ENCODE assay signal across 15 cellular contexts in the genomic region with DNA sequence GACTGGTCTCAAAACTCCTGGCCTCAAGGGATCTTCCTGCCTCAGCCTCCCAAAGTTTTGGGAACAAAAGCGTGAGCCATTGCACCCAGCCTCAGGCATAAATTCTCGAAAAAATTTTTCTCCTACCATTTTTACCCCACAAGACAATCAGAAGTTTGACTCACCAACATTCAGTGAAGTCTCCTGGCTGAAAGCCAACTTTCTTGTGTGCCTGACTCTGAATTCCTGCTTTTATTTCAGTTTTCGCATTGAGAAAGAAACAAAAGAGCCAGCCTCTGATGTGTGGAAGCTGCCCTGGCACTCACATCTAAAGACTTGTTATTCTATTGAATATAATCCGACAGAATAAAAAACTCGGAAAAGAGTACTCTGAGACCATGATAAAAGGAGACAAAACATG.
DNase-seq lines count a peak whose midpoint lies in the region; ATAC-seq, FAIRE-seq and TF ChIP-seq lines count a peak whose summit lies in the region.
"Had no signal": no experiment of that assay in that cellular context is flagged by ENCODE, and none has a peak within 500 bp of the region (broad histone marks: within the 10 kb centered on the region; RNA-seq: fewer than 3 reads in every experiment).

No MANE protein-coding gene starts in this region.

- no peaks in the 10 kb centered on the region for H3K9me1 ChIP-seq in IMR-90 (ENCODE audit: insufficient read depth, low read length)

- no peak for FAIRE-seq in astrocyte (lab: Jason Lieb, UNC)
- FAIRE-seq: GM18507 had no signal

- H3K4me1 Mint-ChIP-seq in astrocyte (ENCODE audit: low read depth, unreplicated experiment) (peaks cover 16% of the 10 kb centered on the region), Caco-2 (ENCODE audit: low read depth, unreplicated experiment) (no peaks in the 10 kb centered on the region)
- H3K4me1 Mint-ChIP-seq: central memory CD8-positive, alpha-beta T cell had no signal

- H3K18ac ChIP-seq in IMR-90 (ENCODE audit: low read depth, low read length): no peak overlapping the region

- H2BK5ac ChIP-seq in IMR-90 (ENCODE audit: low read depth, low read length, poor library complexity, severe bottlenecking): no peak overlapping the region

- no peak for TF ChIP-seq RAD21 in IMR-90 (IDR thresholded peaks at IDR 0.05; ENCODE audit: low read length)

- no peak overlapping the region for H4K8ac ChIP-seq in IMR-90 (ENCODE audit: low read depth in 2 of 2, low read length in 2 of 2)

- no peaks in the 10 kb centered on the region for H3K9me3 ChIP-seq in IMR-90 (ENCODE audit: control insufficient read depth, insufficient read depth, low read length)
- H3K9me3 ChIP-seq in astrocyte (ENCODE audit: insufficient read depth, low read depth, low read length): no peaks in the 10 kb centered on the region
- H3K9me3 ChIP-seq in Caco-2: no peaks in the 10 kb centered on the region
- H3K9me3 ChIP-seq: mucosa of descending colon had no signal

- TF ChIP-seq POLR2A in IMR-90 (IDR thresholded peaks at IDR 0.05; ENCODE audit: low read depth, low read length): no peak

- H2BK15ac ChIP-seq in IMR-90 (ENCODE audit: low read depth, low read length): no peak overlapping the region

- H3K56ac ChIP-seq in IMR-90 (ENCODE audit: extremely low read depth, insufficient read depth, low read length): no peak overlapping the region

- intact Hi-C loops in IMR-90 (cut with micrococcal nuclease) (no loop called here), Caco-2 (cut with micrococcal nuclease; ENCODE audit: unreplicated experiment) (no loop called here)

- no peak overlapping the region for H2AFZ ChIP-seq in IMR-90 (replicated peaks; ENCODE audit: low read length, poor library complexity)
- no peak overlapping the region for H2AFZ ChIP-seq in astrocyte (ENCODE audit: low read depth, low read length)

- dilution Hi-C loops in IMR-90 (cut with HindIII; ENCODE audit: low sequenced_read_pairs, unreplicated experiment): no loop called here

- H3K4me3 ChIP-seq in IMR-90 (ENCODE audit: insufficient read depth, low read depth, low read length) (no peak overlapping the region), astrocyte (ENCODE audit: insufficient read depth, low read depth, low read length) (no peak overlapping the region), retinal pigment epithelial cell (ENCODE audit: low read length) (no peak overlapping the region), Caco-2 (ENCODE audit: low read depth, low read length) (no peak overlapping the region)
- H3K4me3 ChIP-seq: mucosa of descending colon had no signal

- H3K4me3 Mint-ChIP-seq in astrocyte (ENCODE audit: unreplicated experiment) (no peak overlapping the region), Caco-2 (ENCODE audit: unreplicated experiment) (no peak overlapping the region)
- H3K4me3 Mint-ChIP-seq: central memory CD8-positive, alpha-beta T cell had no signal

- H3K4me2 ChIP-seq in IMR-90 (ENCODE audit: low read depth, low read length) (no peak overlapping the region), astrocyte (ENCODE audit: low read length) (peak overlapping the region; percentile 41)

- H4K5ac ChIP-seq in IMR-90 (ENCODE audit: low read depth, low read length): no peak overlapping the region

- H2AK9ac ChIP-seq in IMR-90 (replicated peaks; ENCODE audit: low read depth, low read length, poor library complexity): no peak overlapping the region

- H3K36me3 Mint-ChIP-seq in astrocyte (ENCODE audit: low read depth, unreplicated experiment) (no peaks in the 10 kb centered on the region), Caco-2 (ENCODE audit: insufficient read depth, unreplicated experiment) (no peaks in the 10 kb centered on the region)

- H2BK120ac ChIP-seq in IMR-90 (ENCODE audit: low read depth, low read length): no peak overlapping the region

- WGBS in IMR-90 (ENCODE audit: extremely low coverage in 2 of 2, insufficient read length in 1 of 2), 2 experiments: no CpG with 5 or more reads among the region's 5 CpGs

- BruUV-seq in IMR-90 (replicated peaks; lab: Mats Ljungman, UMichigan) (no TSS peak), Caco-2 (replicated peaks; lab: Mats Ljungman, UMichigan) (no TSS peak)

- no peak overlapping the region for H3K27ac ChIP-seq in IMR-90 (ENCODE audit: insufficient read depth, low read length)
- H3K27ac ChIP-seq in astrocyte (ENCODE audit: low read depth, low read length): no peak overlapping the region

- no peak for TF ChIP-seq CTCF in IMR-90 (conservative IDR thresholded peaks at IDR 0.05; ENCODE audit: low read depth, low read length)
- TF ChIP-seq CTCF in astrocyte (IDR thresholded peaks at IDR 0.05; ENCODE audit: insufficient read depth, low read depth, low read length): no peak
- TF ChIP-seq CTCF in retinal pigment epithelial cell (conservative IDR thresholded peaks at IDR 0.05; ENCODE audit: low read depth, low read length): no peak
- no peak for TF ChIP-seq CTCF in Caco-2 (IDR thresholded peaks at IDR 0.05; ENCODE audit: insufficient read depth in 1 of 2, low read depth in 1 of 2, low read length in 1 of 2, severe bottlenecking in 1 of 2, unreplicated experiment in 1 of 2)

- H3K36me3 ChIP-seq in IMR-90 (ENCODE audit: control insufficient read depth, insufficient read depth, low read length) (no peaks in the 10 kb centered on the region), astrocyte (ENCODE audit: insufficient read depth, low read length) (no peaks in the 10 kb centered on the region), Caco-2 (ENCODE audit: control insufficient read depth, insufficient read depth, low read length) (no peaks in the 10 kb centered on the region)

- H3K9me3 Mint-ChIP-seq in astrocyte (ENCODE audit: unreplicated experiment) (peaks cover 4% of the 10 kb centered on the region), Caco-2 (ENCODE audit: unreplicated experiment) (no peaks in the 10 kb centered on the region)

- H3K9ac ChIP-seq in IMR-90 (ENCODE audit: low read depth, low read length) (no peak overlapping the region), astrocyte (ENCODE audit: low read length) (no peak overlapping the region)

- POLR2A ChIA-PET in IMR-90 (lab: Charles Lee; ENCODE audit: unreplicated experiment) (no interaction called here), Caco-2 (lab: Charles Lee) (no interaction called here)

- no peak overlapping the region for H3K14ac ChIP-seq in IMR-90 (replicated peaks; ENCODE audit: low read depth, low read length)

- no peak overlapping the region for H3K4ac ChIP-seq in IMR-90 (ENCODE audit: low read depth, low read length)

- H3K4me1 ChIP-seq in IMR-90 (ENCODE audit: control insufficient read depth, insufficient read depth, low read length): no peaks in the 10 kb centered on the region
- H3K4me1 ChIP-seq in astrocyte (ENCODE audit: insufficient read depth, low read length): no peaks in the 10 kb centered on the region
- H3K4me1 ChIP-seq in Caco-2: 0 out of 2 replicates have a peak, but pooled peaks cover 4% of the 10 kb centered on the region

- H2AK5ac ChIP-seq in IMR-90 (ENCODE audit: low read depth, low read length): no peak overlapping the region

- CTCF ChIA-PET in IMR-90 (lab: Yijun Ruan, JAX): no interaction called here
- CTCF ChIA-PET in Caco-2 (lab: Charles Lee): no interaction called here

- H3K79me2 ChIP-seq in astrocyte (ENCODE audit: insufficient read depth, low read length): no peaks in the 10 kb centered on the region

- H3K27me3 Mint-ChIP-seq in astrocyte (ENCODE audit: low read depth, unreplicated experiment) (no peaks in the 10 kb centered on the region), Caco-2 (ENCODE audit: insufficient read depth, unreplicated experiment) (no peaks in the 10 kb centered on the region)
- H3K27me3 Mint-ChIP-seq: central memory CD8-positive, alpha-beta T cell had no signal

- ATAC-seq in IMR-90 (ENCODE audit: low read depth) (no peak), GM21723 (IDR thresholded peaks at IDR 0.05; ENCODE audit: unreplicated experiment) (no peak)
- ATAC-seq: mucosa of descending colon had no signal

- peaks cover 8 to 9% of the 10 kb centered on the region in 2 experiments; a peak in 1 of 4 replicates for H3K79me1 ChIP-seq in IMR-90 (ENCODE audit: low read depth in 1 of 2, low read length in 2 of 2)

- H2BK20ac ChIP-seq in IMR-90 (ENCODE audit: low read depth, low read length): no peak overlapping the region

- peak; percentile 73 for DNase-seq in IMR-90
- peak; percentile 69 for DNase-seq in astrocyte (ENCODE audit: low read depth)
- DNase-seq in globus pallidus (ENCODE audit: low spot score): peak; percentile 66
- peak; percentile 14 for DNase-seq in retinal pigment epithelial cell (ENCODE audit: low read depth)
- DNase-seq in Caco-2: no peak
- no peak for DNase-seq in NCI-H526 (lab: John Stamatoyannopoulos, UW)
- no peak for DNase-seq in NCI-H510A (lab: John Stamatoyannopoulos, UW)
- DNase-seq: activated CD4-positive, CD25-positive, alpha-beta regulatory T cell; DMS79; mucosa of descending colon; NCI-H2171 treated with DMSO at 0.1 percent for 48 hours; Right ventricle myocardium superior had no signal

- H4K91ac ChIP-seq in IMR-90 (ENCODE audit: insufficient read depth, low read depth, low read length): no peak overlapping the region

- H4K20me1 ChIP-seq in IMR-90 (ENCODE audit: insufficient read depth, low read length) (no peaks in the 10 kb centered on the region), astrocyte (ENCODE audit: insufficient read depth, low read length) (no peaks in the 10 kb centered on the region)

- H3K27me3 ChIP-seq in IMR-90 (ENCODE audit: control insufficient read depth, insufficient read depth, low read length): no peaks in the 10 kb centered on the region
- H3K27me3 ChIP-seq in astrocyte (ENCODE audit: insufficient read depth, low read length): no peaks in the 10 kb centered on the region
- no peaks in the 10 kb centered on the region; the same call in 1 of the 2 replicates for H3K27me3 ChIP-seq in Caco-2 (replicated peaks; ENCODE audit: control insufficient read depth, insufficient read depth, low read length)

- in situ Hi-C loops in IMR-90 (cut with MboI; ENCODE audit: low sequenced_read_pairs): no loop called here

- H3K23ac ChIP-seq in IMR-90 (ENCODE audit: low read depth, low read length): no peak overlapping the region

- H3K27ac Mint-ChIP-seq in astrocyte (ENCODE audit: unreplicated experiment): peak overlapping the region; percentile 50
- H3K27ac Mint-ChIP-seq in Caco-2 (ENCODE audit: unreplicated experiment): no peak overlapping the region

TF ChIP-seq in IMR-90, 13 proteins besides CTCF, POLR2A, EP300 and RAD21 (continues in another document):
- TF ChIP-seq USF2 (IDR thresholded peaks at IDR 0.05; ENCODE audit: low read depth, low read length) (no peak), CEBPB (IDR thresholded peaks at IDR 0.05; ENCODE audit: low read depth, low read length) (no peak), NFE2L2 (IDR thresholded peaks at IDR 0.05; ENCODE audit: low read depth, low read length) (no peak), CHD1 (IDR thresholded peaks at IDR 0.05; ENCODE audit: low read depth, low read length) (no peak), MAZ (IDR thresholded peaks at IDR 0.05; ENCODE audit: borderline replicate concordance, low read depth, low read length) (no peak)

Comparison
In these comparisons a context has a peak if more than half of its experiments do, and no peak if none do; other contexts are left out.
1. DNase-seq: peak in IMR-90 (single experiment), astrocyte (single experiment), globus pallidus (single experiment) and retinal pigment epithelial cell (single experiment); none in Caco-2 (0 of 2), NCI-H526 (0 of 2) and NCI-H510A (single experiment).